ENCODE assay signal across 11 cellular contexts in genomic region chr1:151947140-151947539, GRCh38. TPM values are rescaled to one million over a fixed set of nuclear protein-coding genes. Genes with fewer than 3 reads are reported as not detected.
DNase-seq lines count a peak whose midpoint lies in the region; ATAC-seq and TF ChIP-seq lines count a peak whose summit lies in the region.
"Had no signal": no experiment of that assay in that cellular context is flagged by ENCODE, and none has a peak within 500 bp of the region (broad histone marks: within the 10 kb centered on the region; RNA-seq: fewer than 3 reads in every experiment).

No MANE protein-coding gene starts in this region.

- no peaks in the 10 kb centered on the region for H3K36me3 Mint-ChIP-seq in activated CD4-positive, alpha-beta memory T cell treated with anti-CD3 and anti-CD28 coated beads for 36 hours

- H3K4me3 Mint-ChIP-seq in activated CD4-positive, alpha-beta memory T cell treated with anti-CD3 and anti-CD28 coated beads for 36 hours, result no peak overlapping the region

- H3K9me3 ChIP-seq in heart right ventricle (no peaks in the 10 kb centered on the region), upper lobe of left lung (no peaks in the 10 kb centered on the region)

- TF ChIP-seq POLR2A in upper lobe of left lung (IDR thresholded peaks at IDR 0.05), result no peak

- POLR2A ChIA-PET in activated CD4-positive, alpha-beta memory T cell treated with anti-CD3 and anti-CD28 coated beads for 36 hours (lab: Charles Lee), result interaction anchor here (0.6 to 1.6 kb wide), 5 partner anchors 21 to 89 kb away, joined by 3 to 8 read pairs (median 4); partner anchors contain the start of gene THEM4
- POLR2A ChIA-PET in HEK293T (lab: Yijun Ruan, JAX), result interaction anchor here (1.2 kb wide), 1 partner anchor 46 kb away, joined by 4 read pairs; no protein-coding TSS in a partner anchor

- peak overlapping the region; percentile 87 for H3K27ac Mint-ChIP-seq in activated CD4-positive, alpha-beta memory T cell treated with anti-CD3 and anti-CD28 coated beads for 36 hours

- H3K36me3 ChIP-seq in heart right ventricle (no peaks in the 10 kb centered on the region), upper lobe of left lung (no peaks in the 10 kb centered on the region)

- H3K4me3 ChIP-seq in heart right ventricle (no peak overlapping the region), fibroblast of mammary gland (ENCODE audit: control insufficient read depth, low read depth, low read length) (no peak overlapping the region), upper lobe of left lung (no peak overlapping the region)

- intact Hi-C loops in heart right ventricle (cut with DNase I), result loop anchor here in 1 of 10 donors (5.0 kb wide), 1 partner anchor 45 kb away; the partner anchor contains the start of gene S100A10
- intact Hi-C loops in Right ventricle myocardium inferior (cut with DNase I), result no loop called here
- intact Hi-C loops in activated CD4-positive, alpha-beta memory T cell treated with anti-CD3 and anti-CD28 coated beads for 36 hours (cut with micrococcal nuclease), result loop anchor here (10.0 kb wide), 1 partner anchor 332 kb away; the partner anchor contains the start of gene SNX27

- H3K4me1 ChIP-seq in heart right ventricle, result peaks cover 5 to 49% (median 33%) of the 10 kb centered on the region in 9 donors
- H3K4me1 ChIP-seq in upper lobe of left lung, result peaks cover 26 to 39% (median 34%) of the 10 kb centered on the region in 4 donors

- H3K27me3 Mint-ChIP-seq in activated CD4-positive, alpha-beta memory T cell treated with anti-CD3 and anti-CD28 coated beads for 36 hours, result no peaks in the 10 kb centered on the region

- CTCF ChIA-PET in activated CD4-positive, alpha-beta memory T cell treated with anti-CD3 and anti-CD28 coated beads for 36 hours (lab: Charles Lee), result interaction anchor here (0.7 to 2.2 kb wide), 3 partner anchors 21 to 54 kb away, joined by 3 to 13 read pairs (median 6); no protein-coding TSS in a partner anchor
- CTCF ChIA-PET in HEK293T (lab: Yijun Ruan, JAX), result no interaction called here

- TF ChIP-seq CTCF in heart right ventricle (IDR thresholded peaks at IDR 0.05), result no peak
- TF ChIP-seq CTCF in fibroblast of mammary gland (conservative IDR thresholded peaks at IDR 0.05; ENCODE audit: control insufficient read depth, insufficient read depth, low read depth, low read length), result no peak
- TF ChIP-seq CTCF in upper lobe of left lung (IDR thresholded peaks at IDR 0.05), result no peak

- WGBS in heart right ventricle, 2 donors, result 80 to 82% methylated on average over 2 of the region's 2 CpGs
- WGBS in upper lobe of left lung, 2 donors, result 68 to 78% methylated on average over 2 of the region's 2 CpGs

- DNase-seq in heart right ventricle, result no peak
- no peak for DNase-seq in Right ventricle myocardium inferior (ENCODE audit: missing footprints)
- DNase-seq in activated CD4-positive, alpha-beta memory T cell treated with anti-CD3 and anti-CD28 coated beads for 36 hours, result no peak
- DNase-seq in fibroblast of mammary gland (ENCODE audit: low read depth), result peak; percentile 22
- no peak for DNase-seq in upper lobe of left lung
- DNase-seq in effector CD8-positive, alpha-beta T cell (lab: John Stamatoyannopoulos, UW), result no peak
- DNase-seq in GF-D8 (lab: John Stamatoyannopoulos, UW), result no peak
- no peak for DNase-seq in HEK293T (ENCODE audit: extremely low spot score)
- DNase-seq: KBM-7, NCI-H187 treated with DMSO at 0.1 percent for 48 hours had no signal

- no peaks in the 10 kb centered on the region for H3K27me3 ChIP-seq in heart right ventricle
- H3K27me3 ChIP-seq in upper lobe of left lung, result no peaks in the 10 kb centered on the region

- TF ChIP-seq EP300 in upper lobe of left lung (IDR thresholded peaks at IDR 0.05), result no peak

- no peaks in the 10 kb centered on the region for H3K9me3 Mint-ChIP-seq in activated CD4-positive, alpha-beta memory T cell treated with anti-CD3 and anti-CD28 coated beads for 36 hours

- peak overlapping the region in 7 of 10 donors; percentile 72 to 89 (median 85) for H3K27ac ChIP-seq in heart right ventricle
- peak overlapping the region; percentile 69 to 83 (median 72) for H3K27ac ChIP-seq in upper lobe of left lung

- ATAC-seq in heart right ventricle (no peak), Right ventricle myocardium inferior (no peak), upper lobe of left lung (ENCODE audit: low FRiP score in 2 of 2) (no peak)

- peaks cover 42% of the 10 kb centered on the region for H3K4me1 Mint-ChIP-seq in activated CD4-positive, alpha-beta memory T cell treated with anti-CD3 and anti-CD28 coated beads for 36 hours (ENCODE audit: low read depth)

TF ChIP-seq in HEK293T, 16 proteins besides CTCF, POLR2A, EP300 and RAD21:
- TF ChIP-seq BHLHE40 (IDR thresholded peaks at IDR 0.05; ENCODE audit: borderline replicate concordance), result no peak
- TF ChIP-seq ZNF384 (IDR thresholded peaks at IDR 0.05), result no peak
- no peak for TF ChIP-seq ELF4 (IDR thresholded peaks at IDR 0.05)
- TF ChIP-seq L3MBTL2 (conservative IDR thresholded peaks at IDR 0.05), result no peak
- TF ChIP-seq ARNT (IDR thresholded peaks at IDR 0.05), result no peak
- no peak for TF ChIP-seq HDGF (IDR thresholded peaks at IDR 0.05; ENCODE audit: borderline replicate concordance)
- TF ChIP-seq SP1 (IDR thresholded peaks at IDR 0.05), result no peak
- TF ChIP-seq CTBP1 (IDR thresholded peaks at IDR 0.05; ENCODE audit: borderline replicate concordance), result no peak
- no peak for TF ChIP-seq LEF1 (IDR thresholded peaks at IDR 0.05; ENCODE audit: borderline replicate concordance)
- no peak for TF ChIP-seq PKNOX1 (IDR thresholded peaks at IDR 0.05)
- no peak for TF ChIP-seq FOXA1 (IDR thresholded peaks at IDR 0.05)
- no peak for TF ChIP-seq TARDBP (IDR thresholded peaks at IDR 0.05)

RNA-seq across cellular contexts. Expression of gene THEM4, which starts 37.8 kb away (rescaled TPM):
- 10 to 100 TPM; 14.5 to 18.6 (median 16.2) TPM for total RNA-seq in heart right ventricle
- 10 to 100 TPM; 13.9 to 32.5 TPM for polyA plus RNA-seq in heart right ventricle
- 16.3 TPM for total RNA-seq in Right ventricle myocardium inferior
- total RNA-seq in activated CD4-positive, alpha-beta memory T cell treated with anti-CD3 and anti-CD28 coated beads for 36 hours, result 10 to 100 TPM; 19.6 to 24.9 TPM
- total RNA-seq in upper lobe of left lung, result 10 to 100 TPM; 11.9 to 39.8 (median 15.5) TPM
- total RNA-seq: G401 had no signal

RNA-seq across cellular contexts. Expression of gene S100A10, which starts 46.5 kb away (rescaled TPM):
- total RNA-seq in heart right ventricle, result 100 to 1,000 TPM in 9 of 10 donors, 10 to 100 TPM in 1; 71.3 to 519 (median 235) TPM
- polyA plus RNA-seq in heart right ventricle, result 100 to 1,000 TPM; 319 to 412 TPM
- total RNA-seq in Right ventricle myocardium inferior, result 290 TPM
- total RNA-seq in activated CD4-positive, alpha-beta memory T cell treated with anti-CD3 and anti-CD28 coated beads for 36 hours, result 100 to 1,000 TPM; 257 to 270 TPM
- total RNA-seq in upper lobe of left lung, result 100 to 1,000 TPM in 5 of 6 donors, 10 to 100 TPM in 1; 79.6 to 785 (median 432) TPM
- total RNA-seq: G401 had no signal
